ENCODE assay signal across 20 cellular contexts in genomic region chr14:89833120-89833521, GRCh38.
"Had no signal": no experiment of that assay in that cellular context is flagged by ENCODE, and none has a peak within 500 bp of the region (broad histone marks: within the 10 kb centered on the region; RNA-seq: fewer than 3 reads in every experiment).

No MANE protein-coding gene starts in this region.

- ATAC-seq: foreskin keratinocyte; natural killer cell; right cardiac atrium; stimulated activated naive CD8-positive, alpha-beta T cell treated with anti-CD3 and anti-CD28 coated beads, Interleukin-15, Interleukin-2, amounts not matched to agents 100 U/mL and 50 U/mL, for 24 hours; upper lobe of right lung had no signal

- H3K4me1 Mint-ChIP-seq: central memory CD8-positive, alpha-beta T cell; natural killer cell had no signal

- H3K9me3 Mint-ChIP-seq: central memory CD8-positive, alpha-beta T cell; natural killer cell had no signal

- H3K27ac ChIP-seq: foreskin keratinocyte, left ventricle myocardium inferior, prostate gland, upper lobe of right lung had no signal

- DNase-seq: activated CD4-positive, alpha-beta T cell treated with anti-CD3 and anti-CD28 coated beads for 48 hours; activated gamma-delta T cell treated with Interleukin-2 at 50 U/mL for 16 hours; amygdala; cortex of kidney; effector CD4-positive, alpha-beta T cell; left ventricle myocardium inferior; mesenchymal stem cell; natural killer cell; right cardiac atrium; small intestine; stimulated activated CD4-positive, alpha-beta T cell treated with anti-CD3 and anti-CD28 coated beads, Interleukin-4, amount 100 ng/mL, for 4 hours; stimulated activated CD8-positive, alpha-beta memory T cell treated with anti-CD3 and anti-CD28 coated beads, Interleukin-4, amount 100 ng/mL, for 48 hours; stimulated activated naive CD8-positive, alpha-beta T cell treated with anti-CD3 and anti-CD28 coated beads, Interleukin-15, Interleukin-2, amounts not matched to agents 100 U/mL and 50 U/mL, for 24 hours; T-helper 2 cell; upper lobe of right lung had no signal

- H3K4me3 ChIP-seq: left ventricle myocardium inferior, prostate gland, upper lobe of right lung had no signal

- H3K9me3 ChIP-seq: prostate gland, upper lobe of right lung had no signal

- H3K4me3 Mint-ChIP-seq: activated naive CD8-positive, alpha-beta T cell; brain; central memory CD8-positive, alpha-beta T cell; natural killer cell had no signal

- FAIRE-seq: small intestine had no signal

- H3K4me1 ChIP-seq: left ventricle myocardium inferior, prostate gland, upper lobe of right lung had no signal

- H3K27ac Mint-ChIP-seq: activated naive CD8-positive, alpha-beta T cell; brain; natural killer cell had no signal

- H3K36me3 Mint-ChIP-seq: natural killer cell had no signal

- H3K27me3 Mint-ChIP-seq: activated naive CD8-positive, alpha-beta T cell; central memory CD8-positive, alpha-beta T cell had no signal
